ENCODE assay signal across 1 cellular context in the genomic region with DNA sequence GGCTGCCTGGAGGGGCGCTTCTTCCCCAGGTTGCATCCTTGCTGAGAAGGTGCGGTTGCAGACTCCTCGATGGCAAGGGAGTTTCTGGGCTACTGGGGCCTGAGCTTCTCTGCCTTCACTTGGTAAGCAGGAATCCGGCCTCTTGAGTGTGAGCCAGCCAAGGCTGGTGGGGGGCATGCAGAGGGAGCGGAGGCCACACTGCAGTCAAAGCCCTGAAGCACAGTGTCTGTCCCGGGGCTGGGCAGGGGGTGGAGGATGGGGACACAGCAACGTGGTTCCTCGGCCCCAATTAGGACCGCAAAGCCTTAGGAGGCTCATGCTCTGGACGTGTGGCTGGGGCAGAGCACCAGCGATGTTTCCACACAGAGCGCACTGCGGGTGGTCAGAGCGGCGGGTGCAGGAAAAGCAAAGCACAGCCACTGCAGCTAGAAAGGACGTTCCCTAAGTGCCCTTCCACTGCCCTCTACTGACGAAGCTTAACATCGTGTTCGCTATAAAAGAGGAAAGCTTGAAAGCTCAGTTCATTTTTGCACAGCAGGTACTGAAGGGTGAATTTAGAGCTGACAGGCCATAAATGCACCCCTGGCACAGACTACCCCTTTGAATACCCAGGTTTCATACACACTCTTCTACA.
TF ChIP-seq lines count a peak whose summit lies in the region.

No MANE protein-coding gene starts in this region.

TF ChIP-seq in HepG2, 621 proteins besides CTCF, POLR2A, EP300 and RAD21 (continued from another document and continues in another):
- TF ChIP-seq, protein P1, sequence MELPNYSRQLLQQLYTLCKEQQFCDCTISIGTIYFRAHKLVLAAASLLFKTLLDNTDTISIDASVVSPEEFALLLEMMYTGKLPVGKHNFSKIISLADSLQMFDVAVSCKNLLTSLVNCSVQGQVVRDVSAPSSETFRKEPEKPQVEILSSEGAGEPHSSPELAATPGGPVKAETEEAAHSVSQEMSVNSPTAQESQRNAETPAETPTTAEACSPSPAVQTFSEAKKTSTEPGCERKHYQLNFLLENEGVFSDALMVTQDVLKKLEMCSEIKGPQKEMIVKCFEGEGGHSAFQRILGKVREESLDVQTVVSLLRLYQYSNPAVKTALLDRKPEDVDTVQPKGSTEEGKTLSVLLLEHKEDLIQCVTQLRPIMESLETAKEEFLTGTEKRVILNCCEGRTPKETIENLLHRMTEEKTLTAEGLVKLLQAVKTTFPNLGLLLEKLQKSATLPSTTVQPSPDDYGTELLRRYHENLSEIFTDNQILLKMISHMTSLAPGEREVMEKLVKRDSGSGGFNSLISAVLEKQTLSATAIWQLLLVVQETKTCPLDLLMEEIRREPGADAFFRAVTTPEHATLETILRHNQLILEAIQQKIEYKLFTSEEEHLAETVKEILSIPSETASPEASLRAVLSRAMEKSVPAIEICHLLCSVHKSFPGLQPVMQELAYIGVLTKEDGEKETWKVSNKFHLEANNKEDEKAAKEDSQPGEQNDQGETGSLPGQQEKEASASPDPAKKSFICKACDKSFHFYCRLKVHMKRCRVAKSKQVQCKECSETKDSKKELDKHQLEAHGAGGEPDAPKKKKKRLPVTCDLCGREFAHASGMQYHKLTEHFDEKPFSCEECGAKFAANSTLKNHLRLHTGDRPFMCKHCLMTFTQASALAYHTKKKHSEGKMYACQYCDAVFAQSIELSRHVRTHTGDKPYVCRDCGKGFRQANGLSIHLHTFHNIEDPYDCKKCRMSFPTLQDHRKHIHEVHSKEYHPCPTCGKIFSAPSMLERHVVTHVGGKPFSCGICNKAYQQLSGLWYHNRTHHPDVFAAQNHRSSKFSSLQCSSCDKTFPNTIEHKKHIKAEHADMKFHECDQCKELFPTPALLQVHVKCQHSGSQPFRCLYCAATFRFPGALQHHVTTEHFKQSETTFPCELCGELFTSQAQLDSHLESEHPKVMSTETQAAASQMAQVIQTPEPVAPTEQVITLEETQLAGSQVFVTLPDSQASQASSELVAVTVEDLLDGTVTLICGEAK (IDR thresholded peaks at IDR 0.05), result no peak
- TF ChIP-seq, protein P1 (CRISPR knock-in tag; IDR thresholded peaks at IDR 0.05), result no peak
- TF ChIP-seq TCF7L2 (IDR thresholded peaks at IDR 0.05; ENCODE audit: low read depth, low read length) (no peak), ZNF331 (CRISPR knock-in tag; IDR thresholded peaks at IDR 0.05) (no peak), POLR2G (IDR thresholded peaks at IDR 0.05; ENCODE audit: low read depth, low read length) (no peak), NFYC (CRISPR knock-in tag; IDR thresholded peaks at IDR 0.05) (no peak), ZNF431 (CRISPR knock-in tag; IDR thresholded peaks at IDR 0.05; ENCODE audit: borderline replicate concordance, low read depth) (no peak), MAFF (IDR thresholded peaks at IDR 0.05; ENCODE audit: low read depth, low read length) (no peak), ZNF782 (CRISPR knock-in tag; IDR thresholded peaks at IDR 0.05; ENCODE audit: borderline replicate concordance) (no peak), ZNF549 (CRISPR knock-in tag; IDR thresholded peaks at IDR 0.05) (no peak), ZKSCAN1 (IDR thresholded peaks at IDR 0.05; ENCODE audit: low read length) (no peak), ZNF430 (CRISPR knock-in tag; IDR thresholded peaks at IDR 0.05) (no peak), EHMT2 (IDR thresholded peaks at IDR 0.05; ENCODE audit: borderline replicate concordance, low read depth, low read length) (no peak), ONECUT2 (CRISPR knock-in tag; IDR thresholded peaks at IDR 0.05) (no peak), LCORL (IDR thresholded peaks at IDR 0.05) (no peak), LCORL (CRISPR knock-in tag; IDR thresholded peaks at IDR 0.05) (no peak), SALL1 (CRISPR knock-in tag; IDR thresholded peaks at IDR 0.05) (0 out of 2 replicates have a peak, but pooled peaks have one; percentile 9)
- TF ChIP-seq, protein P2, sequence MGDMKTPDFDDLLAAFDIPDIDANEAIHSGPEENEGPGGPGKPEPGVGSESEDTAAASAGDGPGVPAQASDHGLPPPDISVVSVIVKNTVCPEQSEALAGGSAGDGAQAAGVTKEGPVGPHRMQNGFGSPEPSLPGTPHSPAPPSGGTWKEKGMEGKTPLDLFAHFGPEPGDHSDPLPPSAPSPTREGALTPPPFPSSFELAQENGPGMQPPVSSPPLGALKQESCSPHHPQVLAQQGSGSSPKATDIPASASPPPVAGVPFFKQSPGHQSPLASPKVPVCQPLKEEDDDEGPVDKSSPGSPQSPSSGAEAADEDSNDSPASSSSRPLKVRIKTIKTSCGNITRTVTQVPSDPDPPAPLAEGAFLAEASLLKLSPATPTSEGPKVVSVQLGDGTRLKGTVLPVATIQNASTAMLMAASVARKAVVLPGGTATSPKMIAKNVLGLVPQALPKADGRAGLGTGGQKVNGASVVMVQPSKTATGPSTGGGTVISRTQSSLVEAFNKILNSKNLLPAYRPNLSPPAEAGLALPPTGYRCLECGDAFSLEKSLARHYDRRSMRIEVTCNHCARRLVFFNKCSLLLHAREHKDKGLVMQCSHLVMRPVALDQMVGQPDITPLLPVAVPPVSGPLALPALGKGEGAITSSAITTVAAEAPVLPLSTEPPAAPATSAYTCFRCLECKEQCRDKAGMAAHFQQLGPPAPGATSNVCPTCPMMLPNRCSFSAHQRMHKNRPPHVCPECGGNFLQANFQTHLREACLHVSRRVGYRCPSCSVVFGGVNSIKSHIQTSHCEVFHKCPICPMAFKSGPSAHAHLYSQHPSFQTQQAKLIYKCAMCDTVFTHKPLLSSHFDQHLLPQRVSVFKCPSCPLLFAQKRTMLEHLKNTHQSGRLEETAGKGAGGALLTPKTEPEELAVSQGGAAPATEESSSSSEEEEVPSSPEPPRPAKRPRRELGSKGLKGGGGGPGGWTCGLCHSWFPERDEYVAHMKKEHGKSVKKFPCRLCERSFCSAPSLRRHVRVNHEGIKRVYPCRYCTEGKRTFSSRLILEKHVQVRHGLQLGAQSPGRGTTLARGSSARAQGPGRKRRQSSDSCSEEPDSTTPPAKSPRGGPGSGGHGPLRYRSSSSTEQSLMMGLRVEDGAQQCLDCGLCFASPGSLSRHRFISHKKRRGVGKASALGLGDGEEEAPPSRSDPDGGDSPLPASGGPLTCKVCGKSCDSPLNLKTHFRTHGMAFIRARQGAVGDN (CRISPR knock-in tag; IDR thresholded peaks at IDR 0.05), result peak; percentile 31
- TF ChIP-seq, protein P3, sequence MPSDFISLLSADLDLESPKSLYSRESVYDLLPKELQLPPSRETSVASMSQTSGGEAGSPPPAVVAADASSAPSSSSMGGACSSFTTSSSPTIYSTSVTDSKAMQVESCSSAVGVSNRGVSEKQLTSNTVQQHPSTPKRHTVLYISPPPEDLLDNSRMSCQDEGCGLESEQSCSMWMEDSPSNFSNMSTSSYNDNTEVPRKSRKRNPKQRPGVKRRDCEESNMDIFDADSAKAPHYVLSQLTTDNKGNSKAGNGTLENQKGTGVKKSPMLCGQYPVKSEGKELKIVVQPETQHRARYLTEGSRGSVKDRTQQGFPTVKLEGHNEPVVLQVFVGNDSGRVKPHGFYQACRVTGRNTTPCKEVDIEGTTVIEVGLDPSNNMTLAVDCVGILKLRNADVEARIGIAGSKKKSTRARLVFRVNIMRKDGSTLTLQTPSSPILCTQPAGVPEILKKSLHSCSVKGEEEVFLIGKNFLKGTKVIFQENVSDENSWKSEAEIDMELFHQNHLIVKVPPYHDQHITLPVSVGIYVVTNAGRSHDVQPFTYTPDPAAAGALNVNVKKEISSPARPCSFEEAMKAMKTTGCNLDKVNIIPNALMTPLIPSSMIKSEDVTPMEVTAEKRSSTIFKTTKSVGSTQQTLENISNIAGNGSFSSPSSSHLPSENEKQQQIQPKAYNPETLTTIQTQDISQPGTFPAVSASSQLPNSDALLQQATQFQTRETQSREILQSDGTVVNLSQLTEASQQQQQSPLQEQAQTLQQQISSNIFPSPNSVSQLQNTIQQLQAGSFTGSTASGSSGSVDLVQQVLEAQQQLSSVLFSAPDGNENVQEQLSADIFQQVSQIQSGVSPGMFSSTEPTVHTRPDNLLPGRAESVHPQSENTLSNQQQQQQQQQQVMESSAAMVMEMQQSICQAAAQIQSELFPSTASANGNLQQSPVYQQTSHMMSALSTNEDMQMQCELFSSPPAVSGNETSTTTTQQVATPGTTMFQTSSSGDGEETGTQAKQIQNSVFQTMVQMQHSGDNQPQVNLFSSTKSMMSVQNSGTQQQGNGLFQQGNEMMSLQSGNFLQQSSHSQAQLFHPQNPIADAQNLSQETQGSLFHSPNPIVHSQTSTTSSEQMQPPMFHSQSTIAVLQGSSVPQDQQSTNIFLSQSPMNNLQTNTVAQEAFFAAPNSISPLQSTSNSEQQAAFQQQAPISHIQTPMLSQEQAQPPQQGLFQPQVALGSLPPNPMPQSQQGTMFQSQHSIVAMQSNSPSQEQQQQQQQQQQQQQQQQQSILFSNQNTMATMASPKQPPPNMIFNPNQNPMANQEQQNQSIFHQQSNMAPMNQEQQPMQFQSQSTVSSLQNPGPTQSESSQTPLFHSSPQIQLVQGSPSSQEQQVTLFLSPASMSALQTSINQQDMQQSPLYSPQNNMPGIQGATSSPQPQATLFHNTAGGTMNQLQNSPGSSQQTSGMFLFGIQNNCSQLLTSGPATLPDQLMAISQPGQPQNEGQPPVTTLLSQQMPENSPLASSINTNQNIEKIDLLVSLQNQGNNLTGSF (CRISPR knock-in tag; IDR thresholded peaks at IDR 0.05), result no peak
- TF ChIP-seq, protein P4, sequence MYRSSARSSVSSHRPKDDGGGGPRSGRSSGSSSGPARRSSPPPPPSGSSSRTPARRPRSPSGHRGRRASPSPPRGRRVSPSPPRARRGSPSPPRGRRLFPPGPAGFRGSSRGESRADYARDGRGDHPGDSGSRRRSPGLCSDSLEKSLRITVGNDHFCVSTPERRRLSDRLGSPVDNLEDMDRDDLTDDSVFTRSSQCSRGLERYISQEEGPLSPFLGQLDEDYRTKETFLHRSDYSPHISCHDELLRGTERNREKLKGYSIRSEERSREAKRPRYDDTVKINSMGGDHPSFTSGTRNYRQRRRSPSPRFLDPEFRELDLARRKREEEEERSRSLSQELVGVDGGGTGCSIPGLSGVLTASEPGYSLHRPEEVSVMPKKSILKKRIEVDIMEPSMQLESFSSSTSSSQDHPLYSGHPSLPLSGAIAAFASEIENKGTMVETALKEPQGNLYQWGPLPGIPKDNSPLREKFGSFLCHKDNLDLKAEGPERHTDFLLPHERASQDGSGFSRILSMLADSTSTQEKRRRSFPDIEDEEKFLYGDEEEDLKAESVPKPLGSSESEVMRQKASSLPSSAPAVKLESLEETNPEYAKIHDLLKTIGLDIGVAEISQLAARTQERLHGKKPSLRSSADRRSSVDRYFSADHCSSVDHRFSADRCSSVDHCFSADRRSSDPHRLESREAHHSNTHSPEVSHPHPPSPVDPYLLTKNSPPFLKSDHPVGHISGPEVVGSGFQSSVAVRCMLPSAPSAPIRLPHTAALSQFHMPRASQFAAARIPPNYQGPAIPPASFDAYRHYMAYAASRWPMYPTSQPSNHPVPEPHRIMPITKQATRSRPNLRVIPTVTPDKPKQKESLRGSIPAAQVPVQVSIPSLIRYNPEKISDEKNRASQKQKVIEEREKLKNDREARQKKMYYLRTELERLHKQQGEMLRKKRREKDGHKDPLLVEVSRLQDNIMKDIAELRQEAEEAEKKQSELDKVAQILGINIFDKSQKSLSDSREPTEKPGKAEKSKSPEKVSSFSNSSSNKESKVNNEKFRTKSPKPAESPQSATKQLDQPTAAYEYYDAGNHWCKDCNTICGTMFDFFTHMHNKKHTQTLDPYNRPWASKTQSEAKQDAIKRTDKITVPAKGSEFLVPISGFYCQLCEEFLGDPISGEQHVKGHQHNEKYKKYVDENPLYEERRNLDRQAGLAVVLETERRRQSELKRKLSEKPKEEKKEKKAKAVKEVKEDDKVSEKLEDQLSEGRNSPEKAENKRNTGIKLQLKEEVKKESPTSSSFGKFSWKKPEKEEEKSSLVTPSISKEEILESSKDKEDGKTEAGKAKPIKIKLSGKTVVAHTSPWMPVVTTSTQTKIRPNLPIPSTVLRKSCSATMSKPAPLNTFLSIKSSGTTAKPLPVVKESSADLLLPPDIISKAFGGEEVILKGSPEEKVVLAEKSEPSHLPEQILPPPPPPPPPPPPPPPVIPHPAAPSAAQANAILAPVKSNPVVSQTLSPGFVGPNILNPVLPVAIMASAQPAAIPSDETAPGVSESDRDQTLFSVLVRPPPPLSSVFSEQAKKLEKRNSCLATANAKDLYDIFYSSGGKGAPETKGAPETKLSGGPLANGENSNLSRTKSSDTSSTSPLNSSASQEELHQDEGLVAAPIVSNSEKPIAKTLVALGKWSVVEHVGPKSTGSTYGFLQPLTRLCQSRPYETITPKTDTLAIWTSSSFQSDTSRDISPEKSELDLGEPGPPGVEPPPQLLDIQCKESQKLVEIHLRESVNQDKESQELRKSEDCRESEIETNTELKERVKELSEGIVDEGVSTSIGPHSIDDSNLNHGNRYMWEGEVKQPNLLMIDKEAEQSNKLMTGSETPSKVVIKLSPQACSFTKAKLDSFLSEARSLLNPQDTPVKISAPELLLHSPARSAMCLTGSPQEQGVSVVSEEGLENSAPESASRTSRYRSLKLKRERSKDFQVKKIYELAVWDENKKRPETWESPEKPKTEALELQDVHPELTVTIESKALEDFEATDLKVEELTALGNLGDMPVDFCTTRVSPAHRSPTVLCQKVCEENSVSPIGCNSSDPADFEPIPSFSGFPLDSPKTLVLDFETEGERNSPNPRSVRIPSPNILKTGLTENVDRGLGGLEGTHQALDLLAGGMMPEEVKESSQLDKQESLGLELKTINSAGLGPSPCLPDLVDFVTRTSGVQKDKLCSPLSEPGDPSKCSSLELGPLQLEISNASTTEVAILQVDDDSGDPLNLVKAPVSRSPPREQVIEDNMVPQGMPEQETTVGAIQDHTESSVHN (CRISPR knock-in tag; IDR thresholded peaks at IDR 0.05), result no peak
- TF ChIP-seq, protein P5, sequence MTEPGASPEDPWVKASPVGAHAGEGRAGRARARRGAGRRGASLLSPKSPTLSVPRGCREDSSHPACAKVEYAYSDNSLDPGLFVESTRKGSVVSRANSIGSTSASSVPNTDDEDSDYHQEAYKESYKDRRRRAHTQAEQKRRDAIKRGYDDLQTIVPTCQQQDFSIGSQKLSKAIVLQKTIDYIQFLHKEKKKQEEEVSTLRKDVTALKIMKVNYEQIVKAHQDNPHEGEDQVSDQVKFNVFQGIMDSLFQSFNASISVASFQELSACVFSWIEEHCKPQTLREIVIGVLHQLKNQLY (CRISPR knock-in tag; IDR thresholded peaks at IDR 0.05), result no peak
